In genomic region chr1:1662392-1662791, GRCh38 we compare ENCODE assay signal across 1 cellular context. TPM values are rescaled to one million over a fixed set of nuclear protein-coding genes. Genes with fewer than 3 reads are reported as not detected.
"Had no signal": no experiment of that assay in that cellular context is flagged by ENCODE, and none has a peak within 500 bp of the region (broad histone marks: within the 10 kb centered on the region; RNA-seq: fewer than 3 reads in every experiment).

No MANE protein-coding gene starts in this region.

RNA-seq across cellular contexts. Expression of gene MMP23B, which starts 30.4 kb away (rescaled TPM):
- total RNA-seq: dermis blood vessel endothelial cell had no signal
